In genomic region chr10:120511165-120511564, GRCh38 we compare ENCODE assay signal across 19 cellular contexts. TPM values are rescaled to one million over a fixed set of nuclear protein-coding genes. Genes with fewer than 3 reads are reported as not detected.
DNase-seq lines count a peak whose midpoint lies in the region; ATAC-seq and TF ChIP-seq lines count a peak whose summit lies in the region.
"Had no signal": no experiment of that assay in that cellular context is flagged by ENCODE, and none has a peak within 500 bp of the region (broad histone marks: within the 10 kb centered on the region; RNA-seq: fewer than 3 reads in every experiment).

No MANE protein-coding gene starts in this region.

- H2AFZ ChIP-seq in GM23248 (no peak overlapping the region), MM.1S (ENCODE audit: low read length) (no peak overlapping the region)

- H3K27me3 ChIP-seq in GM23248 (replicated peaks; ENCODE audit: insufficient read depth) = no peaks in the 10 kb centered on the region
- H3K27me3 ChIP-seq in RWPE2 (ENCODE audit: insufficient read depth, poor library complexity, severe bottlenecking) = no peaks in the 10 kb centered on the region
- peaks cover 0 to 27% (median 0%) of the 10 kb centered on the region in 4 donors for H3K27me3 ChIP-seq in esophagus muscularis mucosa
- H3K27me3 ChIP-seq in MM.1S (replicated peaks; ENCODE audit: insufficient read depth, low read length) = no peaks in the 10 kb centered on the region
- H3K27me3 ChIP-seq: ascending aorta, neutrophil, vagina had no signal

- no peaks in the 10 kb centered on the region for H3K36me3 ChIP-seq in GM23248 (ENCODE audit: low read depth)
- no peaks in the 10 kb centered on the region for H3K36me3 ChIP-seq in RWPE2 (ENCODE audit: low read depth)
- H3K36me3 ChIP-seq in esophagus muscularis mucosa = no peaks in the 10 kb centered on the region
- H3K36me3 ChIP-seq in MM.1S (replicated peaks; ENCODE audit: insufficient read depth, low read length) = no peaks in the 10 kb centered on the region
- H3K36me3 ChIP-seq: ascending aorta, neutrophil, vagina had no signal

- peak overlapping the region; percentile 79 for H3K4me2 ChIP-seq in GM23248 (ENCODE audit: unreplicated experiment)
- no peak overlapping the region for H3K4me2 ChIP-seq in MM.1S (ENCODE audit: low read depth, low read length)
- H3K4me2 ChIP-seq: A549 had no signal

- TF ChIP-seq CTCF in RWPE2 (IDR thresholded peaks at IDR 0.05; ENCODE audit: poor library complexity, severe bottlenecking) (no peak), esophagus muscularis mucosa (IDR thresholded peaks at IDR 0.05) (no peak), MM.1S (IDR thresholded peaks at IDR 0.05; ENCODE audit: low read length) (no peak)

- H3K9me2 ChIP-seq in GM23248 (ENCODE audit: insufficient read depth) (no peaks in the 10 kb centered on the region), MM.1S (replicated peaks; ENCODE audit: insufficient read depth, low read length) (no peaks in the 10 kb centered on the region)

- 44 to 53% methylated on average over 3 of the region's 3 CpGs for WGBS in GM23248 (ENCODE audit: low coverage in 1 of 2, low lambda C conversion rate in 2 of 2, missing lambda C conversion rate in 2 of 2), 2 experiments
- WGBS in esophagus muscularis mucosa = 89% methylated on average over 3 of the region's 3 CpGs

- H3K9ac ChIP-seq in GM23248 (no peak overlapping the region), MM.1S (ENCODE audit: low read length) (no peak overlapping the region)

- H3K9me3 ChIP-seq in GM23248 (ENCODE audit: low read depth) = no peaks in the 10 kb centered on the region
- H3K9me3 ChIP-seq in RWPE2 (ENCODE audit: severe bottlenecking) = no peaks in the 10 kb centered on the region
- no peaks in the 10 kb centered on the region for H3K9me3 ChIP-seq in esophagus muscularis mucosa
- no peaks in the 10 kb centered on the region for H3K9me3 ChIP-seq in MM.1S (replicated peaks; ENCODE audit: insufficient read depth, low read length)
- H3K9me3 ChIP-seq: A549, ascending aorta, neutrophil, vagina had no signal

- H3K4me3 ChIP-seq in GM23248 (0 out of 2 replicates have a peak overlapping the region, but pooled peaks have one; percentile 27), RWPE2 (ENCODE audit: severe bottlenecking) (no peak overlapping the region), esophagus muscularis mucosa (no peak overlapping the region), MM.1S (ENCODE audit: low read length) (no peak overlapping the region)
- H3K4me3 ChIP-seq: A549, ascending aorta, vagina had no signal

- H3F3A ChIP-seq in GM23248 (ENCODE audit: insufficient read depth) (peaks cover 36% of the 10 kb centered on the region), MM.1S (ENCODE audit: insufficient read depth, low read length) (no peaks in the 10 kb centered on the region)

- DNase-seq in A172 (ENCODE audit: low spot score) (peak; percentile 79), GM23248 (peak; percentile 76), RWPE2 (ENCODE audit: low spot score) (peak; percentile 83), esophagus muscularis mucosa (ENCODE audit: extremely low spot score) (peak; percentile 10), MM.1S (no peak), NCI-H2171 (lab: John Stamatoyannopoulos, UW) (no peak), NCI-H446 (lab: John Stamatoyannopoulos, UW) (no peak), iPS-NIHi11 (ENCODE audit: low spot score) (no peak)
- DNase-seq: activated CD8-positive, alpha-beta T cell treated with anti-CD3 and anti-CD28 coated beads, Interleukin-2, amount 10 ng/mL, durations not matched to agents 7 days and 5 days; activated naive CD4-positive, alpha-beta T cell treated with anti-CD3 and anti-CD28 coated beads, Interleukin-2, amount 50 U/mL, for 16 hours; activated T-cell treated with anti-CD3 and anti-CD28 coated beads, Interleukin-2, amount 50 U/mL, for 4 hours; left ventricle myocardium superior; NCI-H1417 treated with DMSO at 0.1 percent for 48 hours; NCI-H748 treated with DMSO at 0.1 percent for 48 hours; OCI-M1 had no signal

- ATAC-seq in RWPE2 (ENCODE audit: low read depth) = peak; percentile 83
- ATAC-seq: A549; activated CD8-positive, alpha-beta T cell treated with anti-CD3 and anti-CD28 coated beads, Interleukin-2, amount 10 ng/mL, durations not matched to agents 7 days and 5 days; activated T-cell treated with anti-CD3 and anti-CD28 coated beads, Interleukin-2, amount 50 U/mL, for 4 hours; left ventricle myocardium superior had no signal

- intact Hi-C loops in esophagus muscularis mucosa (cut with DNase I) = no loop called here

- H3K4me1 ChIP-seq in GM23248 (ENCODE audit: insufficient read depth) (peaks cover 46% of the 10 kb centered on the region), RWPE2 (ENCODE audit: insufficient read depth, poor library complexity, severe bottlenecking) (peaks cover 47% of the 10 kb centered on the region), esophagus muscularis mucosa (no peaks in the 10 kb centered on the region), MM.1S (ENCODE audit: low read length) (no peaks in the 10 kb centered on the region)
- H3K4me1 ChIP-seq: A549, ascending aorta, vagina had no signal

- H3K79me2 ChIP-seq in GM23248 (ENCODE audit: insufficient read depth) (0 out of 2 replicates have a peak, but pooled peaks cover 7% of the 10 kb centered on the region), MM.1S (ENCODE audit: low read length) (no peaks in the 10 kb centered on the region)

- H3K27ac ChIP-seq in GM23248 (peak overlapping the region; percentile 31; the same call in 1 of the 2 replicates), RWPE2 (ENCODE audit: poor library complexity, severe bottlenecking) (peak overlapping the region; percentile 79), esophagus muscularis mucosa (replicated peaks in 1 of 4) (no peak overlapping the region), MM.1S (ENCODE audit: low read length) (no peak overlapping the region)
- H3K27ac ChIP-seq: A549, ascending aorta, neutrophil, vagina had no signal

- H4K20me1 ChIP-seq in GM23248 (ENCODE audit: insufficient read depth) (no peaks in the 10 kb centered on the region), MM.1S (ENCODE audit: insufficient read depth, low read length) (no peaks in the 10 kb centered on the region)

- in situ Hi-C loops in GM23248 (cut with MboI) = no loop called here

- TF ChIP-seq EP300 in esophagus muscularis mucosa (IDR thresholded peaks at IDR 0.05) = no peak

- TF ChIP-seq POLR2A in esophagus muscularis mucosa (IDR thresholded peaks at IDR 0.05; ENCODE audit: low read depth) = no peak

RNA-seq across cellular contexts. Expression of gene PLPP4, which starts 54.1 kb away (rescaled TPM):
- 10.5 and 11.7 TPM in 2 replicates for total RNA-seq in A172 (2014; rRNA removed; shearing (Covaris generic))
- 22.5 and 30.0 TPM in 2 replicates for total RNA-seq in GM23248 (2014; rRNA removed; shearing (Covaris generic))
- 32.1 and 34.4 TPM in 2 replicates for polyA plus RNA-seq in GM23248 (2016; fragmentation: Nextera tagmentation; extraction: Ambion mirVana)
- total RNA-seq in esophagus muscularis mucosa = 1 to 10 TPM in 2 of 4 donors, under 1 TPM in 2; 0.84 to 2.1 (median 1.3) TPM
- total RNA-seq: activated CD8-positive, alpha-beta T cell treated with anti-CD3 and anti-CD28 coated beads, Interleukin-2, amount 10 ng/mL, durations not matched to agents 7 days and 5 days; activated T-cell treated with anti-CD3 and anti-CD28 coated beads, Interleukin-2, amount 50 U/mL, for 4 hours; ascending aorta; left ventricle myocardium superior had no signal
- polyA plus RNA-seq: A549 had no signal

Comparison
In these comparisons a context has a peak if more than half of its experiments do, and no peak if none do; other contexts are left out.
1. DNase-seq: peak in A172 (single experiment), GM23248 (single experiment), RWPE2 (single experiment) and esophagus muscularis mucosa (single experiment); none in MM.1S (single experiment), NCI-H2171 (single experiment), NCI-H446 (0 of 2) and iPS-NIHi11 (single experiment).
2. H3K27ac ChIP-seq: peak in GM23248 (single experiment) and RWPE2 (single experiment); none in esophagus muscularis mucosa (0 of 4) and MM.1S (single experiment).